In the genomic region with DNA sequence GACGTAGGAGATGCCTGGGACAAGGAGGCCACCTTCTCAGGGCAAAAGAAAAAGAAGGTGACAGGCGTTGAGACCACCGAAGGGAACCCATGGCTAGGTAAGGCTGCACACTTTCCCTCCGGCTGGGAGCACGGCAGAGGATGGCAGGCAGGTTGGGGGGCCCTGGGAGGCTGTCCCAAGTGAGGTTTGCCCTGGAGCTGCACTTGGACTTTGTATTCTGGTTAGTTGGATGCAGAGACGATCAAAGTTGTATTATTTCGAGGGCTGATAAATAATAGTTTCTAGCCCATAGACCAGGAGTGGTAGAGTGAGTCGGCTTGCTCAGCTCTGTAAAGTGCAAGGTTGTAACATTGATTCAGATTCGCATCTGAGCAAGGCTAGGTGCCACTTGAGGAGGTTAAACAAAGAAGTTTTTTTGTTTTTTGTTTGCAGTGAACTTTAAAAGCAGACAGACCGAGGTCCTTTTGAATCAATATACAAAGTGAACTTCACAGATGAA, we compare ENCODE assay signal across 8 cellular contexts. TPM values are rescaled to one million over a fixed set of nuclear protein-coding genes. Genes with fewer than 3 reads are reported as not detected.
DNase-seq lines count a peak whose midpoint lies in the region; ATAC-seq, FAIRE-seq and TF ChIP-seq lines count a peak whose summit lies in the region.

No MANE protein-coding gene starts in this region.

- no peaks in the 10 kb centered on the region for H3K27me3 ChIP-seq in GM06990 (replicated peaks; ENCODE audit: control insufficient read depth, insufficient read depth, low read length)
- no peaks in the 10 kb centered on the region for H3K27me3 ChIP-seq in RWPE2 (ENCODE audit: insufficient read depth, poor library complexity, severe bottlenecking)
- H3K27me3 ChIP-seq in fibroblast of lung (ENCODE audit: control insufficient read depth, insufficient read depth, low read length) = no peaks in the 10 kb centered on the region
- no peaks in the 10 kb centered on the region for H3K27me3 ChIP-seq in pancreas

- H3K9me3 ChIP-seq in RWPE2 (ENCODE audit: severe bottlenecking) (no peaks in the 10 kb centered on the region), fibroblast of lung (ENCODE audit: control insufficient read depth, insufficient read depth, low read depth, low read length) (no peaks in the 10 kb centered on the region), pancreas (no peaks in the 10 kb centered on the region)

- H3K36me3 ChIP-seq in GM06990 (ENCODE audit: control insufficient read depth, insufficient read depth, low read length) = peaks cover 1% of the 10 kb centered on the region
- H3K36me3 ChIP-seq in RWPE2 (ENCODE audit: low read depth) = peaks cover 42% of the 10 kb centered on the region
- H3K36me3 ChIP-seq in fibroblast of lung (ENCODE audit: control insufficient read depth, insufficient read depth, low read length) = no peaks in the 10 kb centered on the region
- no peaks in the 10 kb centered on the region for H3K36me3 ChIP-seq in pancreas

- H4K20me1 ChIP-seq in fibroblast of lung (ENCODE audit: control insufficient read depth, extremely low read depth, insufficient read depth, low read length) = no peaks in the 10 kb centered on the region

- no peak for FAIRE-seq in pancreas (lab: Jason Lieb, UNC)

- intact Hi-C loops in pancreas (cut with DNase I) = no loop called here

- peaks cover 14% of the 10 kb centered on the region for H3K79me2 ChIP-seq in fibroblast of lung (ENCODE audit: control insufficient read depth, insufficient read depth, low read length)

- DNase-seq in GM06990 (ENCODE audit: extremely low read depth, insufficient read length) (no peak), RWPE2 (ENCODE audit: low spot score) (no peak), fibroblast of lung (ENCODE audit: low read depth in 2 of 2) (no peak), pancreas (peak in 2 of 6 donors; percentile 26 to 57), NCI-H2227 treated with DMSO at 0.1 percent for 48 hours (lab: John Stamatoyannopoulos, UW) (no peak), NCI-H526 treated with DMSO at 0.1 percent for 48 hours (lab: John Stamatoyannopoulos, UW) (no peak)

- H3K9ac ChIP-seq in fibroblast of lung (ENCODE audit: insufficient read depth, low read length) = peak overlapping the region; percentile 97

- H3K4me3 ChIP-seq in GM06990 (replicated peaks; ENCODE audit: low read depth, low read length) (peak overlapping the region; percentile 86), RWPE2 (ENCODE audit: severe bottlenecking) (peak overlapping the region; percentile 86), fibroblast of lung (replicated peaks in 1 of 4; ENCODE audit: control extremely low read depth in 1 of 4, insufficient read depth in 1 of 4, low read depth in 3 of 4, low read length in 4 of 4) (peak overlapping the region; percentile 81 to 99 (median 87)), pancreas (peak overlapping the region; percentile 65 to 94 (median 86))

- ATAC-seq in RWPE2 (ENCODE audit: low read depth) (no peak), pancreas (peak; percentile 6 to 11 (median 10)), HG03565 (IDR thresholded peaks at IDR 0.05; ENCODE audit: unreplicated experiment) (no peak), HG03378 (IDR thresholded peaks at IDR 0.05; ENCODE audit: unreplicated experiment) (no peak)

- H2AFZ ChIP-seq in fibroblast of lung (ENCODE audit: low read length) = peak overlapping the region; percentile 6

- no peak for TF ChIP-seq CTCF in GM06990 (IDR thresholded peaks at IDR 0.05; ENCODE audit: insufficient read depth, low read length, poor library complexity, severe bottlenecking)
- TF ChIP-seq CTCF in RWPE2 (IDR thresholded peaks at IDR 0.05; ENCODE audit: poor library complexity, severe bottlenecking) = no peak
- no peak for TF ChIP-seq CTCF in fibroblast of lung (conservative IDR thresholded peaks at IDR 0.05 in 1 of 2, IDR thresholded peaks at IDR 0.05 in 1 of 2; ENCODE audit: low read depth in 1 of 2, low read length in 2 of 2)
- TF ChIP-seq CTCF in pancreas (IDR thresholded peaks at IDR 0.05) = no peak

- peak overlapping the region; percentile 94 for H3K27ac ChIP-seq in RWPE2 (ENCODE audit: poor library complexity, severe bottlenecking)
- peak overlapping the region; percentile 90 for H3K27ac ChIP-seq in fibroblast of lung (ENCODE audit: insufficient read depth, low read length)
- H3K27ac ChIP-seq in pancreas = peak overlapping the region; percentile 44 to 60 (median 54)

- peak overlapping the region; percentile 97 for H3K4me2 ChIP-seq in fibroblast of lung (ENCODE audit: extremely low read depth, insufficient read depth, low read length)

- H3K4me1 ChIP-seq in RWPE2 (ENCODE audit: insufficient read depth, poor library complexity, severe bottlenecking) = peaks cover 64% of the 10 kb centered on the region
- no peaks in the 10 kb centered on the region for H3K4me1 ChIP-seq in fibroblast of lung (ENCODE audit: control insufficient read depth, extremely low read depth, insufficient read depth, low read length)
- H3K4me1 ChIP-seq in pancreas = peaks cover 0 to 14% (median 7%) of the 10 kb centered on the region in 3 donors

- 4 to 6% methylated on average over 10 of the region's 10 CpGs for WGBS in pancreas, 2 donors

RNA-seq across cellular contexts. Expression of a gene that starts 0.6 kb away (rescaled TPM):
- total RNA-seq in fibroblast of lung (13.6 and 28.9 TPM in 2 replicates), pancreas (10 to 100 TPM in 4 of 6 donors, 1 to 10 TPM in 2; 8.4 to 19.8 (median 14.4) TPM)
- polyA plus RNA-seq in fibroblast of lung (12.1 and 17.3 TPM in 2 replicates), pancreas (1 to 10 TPM; 1.8 to 1.9 TPM)
- 6.1 and 8.2 TPM in 2 replicates for polyA plus RNA-seq in fibroblast of lung (2012)
- polyA minus RNA-seq in fibroblast of lung (ENCODE audit: low replicate concordance) = 12.4 and 15.6 TPM in 2 replicates

RNA-seq across cellular contexts. Expression of a gene that starts 39.7 kb away (rescaled TPM):
- total RNA-seq in fibroblast of lung = 22.6 and 30.7 TPM in 2 replicates
- polyA plus RNA-seq in fibroblast of lung = 19.8 and 22.4 TPM in 2 replicates
- 20.7 and 25.2 TPM in 2 replicates for polyA plus RNA-seq in fibroblast of lung (2012)
- polyA minus RNA-seq in fibroblast of lung (ENCODE audit: low replicate concordance) = 39.6 and 43.1 TPM in 2 replicates
- total RNA-seq in pancreas = 10 to 100 TPM; 18.8 to 29.1 (median 23.8) TPM
- 100 to 1,000 TPM in 1 of 2 donors, 10 to 100 TPM in 1; 88.7 to 128 TPM for polyA plus RNA-seq in pancreas

Comparison
In these comparisons a context has a peak if more than half of its experiments do, and no peak if none do; other contexts are left out.
1. ATAC-seq: peak in pancreas (4 of 4); none in RWPE2 (single experiment), HG03565 (single experiment) and HG03378 (single experiment).
2. Peak in every context shown above with its lines, with median percentiles within 50 percentile points of each other: H3K4me3 ChIP-seq and H3K27ac ChIP-seq.